ENCODE assay signal across 20 cellular contexts in genomic region chr11:8693555-8693954, GRCh38. TPM values are rescaled to one million over a fixed set of nuclear protein-coding genes. Genes with fewer than 3 reads are reported as not detected.
DNase-seq lines count a peak whose midpoint lies in the region; TF ChIP-seq lines count a peak whose summit lies in the region.
"Had no signal": no experiment of that assay in that cellular context is flagged by ENCODE, and none has a peak within 500 bp of the region (broad histone marks: within the 10 kb centered on the region; RNA-seq: fewer than 3 reads in every experiment).

No MANE protein-coding gene starts in this region.

- H3K23ac ChIP-seq in H9 (ENCODE audit: insufficient read length, low read depth, low read length): no peak overlapping the region

- H2BK20ac ChIP-seq in H9 (ENCODE audit: low read depth, low read length, poor library complexity, severe bottlenecking): no peak overlapping the region

- H3K27me3 ChIP-seq in ACC112 (ENCODE audit: insufficient read depth, low read length) (no peaks in the 10 kb centered on the region), H9 (ENCODE audit: insufficient read depth, low read length) (no peaks in the 10 kb centered on the region)
- H3K27me3 ChIP-seq: thyroid gland had no signal

- H3K23me2 ChIP-seq in H9 (ENCODE audit: insufficient read length, low read depth, low read length, poor library complexity, severe bottlenecking): no peaks in the 10 kb centered on the region

- H3K9me3 ChIP-seq in H9 (ENCODE audit: control insufficient read depth, low read depth, low read length): no peaks in the 10 kb centered on the region
- H3K9me3 ChIP-seq: prostate gland, thyroid gland had no signal

- H3K4me2 ChIP-seq in H9 (ENCODE audit: insufficient read depth, insufficient read length, low read length): no peak overlapping the region

- no peak overlapping the region for H3K9ac ChIP-seq in H9 (ENCODE audit: extremely low read depth, insufficient read length, low read length)

- no peak overlapping the region for H3T11ph ChIP-seq in H9 (ENCODE audit: low read length)

- no peak overlapping the region for H3K56ac ChIP-seq in H9 (ENCODE audit: insufficient read length, low read depth, low read length)

- no peak overlapping the region for H2BK15ac ChIP-seq in H9 (ENCODE audit: low read depth, low read length)

- H3K36me3 ChIP-seq in ACC112 (ENCODE audit: insufficient read depth, low read length): peaks cover 31% of the 10 kb centered on the region

- no peak overlapping the region for H4K5ac ChIP-seq in H9 (ENCODE audit: insufficient read length, low read depth, low read length)

- no peak for DNase-seq in H9
- DNase-seq in mesenteric fat pad (ENCODE audit: low spot score): peak; percentile 49
- no peak for DNase-seq in GM03348 (ENCODE audit: low spot score)
- no peak for DNase-seq in NCI-H2107 (lab: John Stamatoyannopoulos, UW)
- DNase-seq in T-helper 2 cell treated with Interferon-gamma antibody and Interleukin-4, amounts not matched to agents 5 μg/mL and 100 μg/mL, for 36 hours (ENCODE audit: low spot score): no peak
- no peak for DNase-seq in NK-92 treated with Interleukin-12 subunit alpha and Interleukin-12 subunit beta, amount 100 ng/mL, for 24 hours (lab: John Stamatoyannopoulos, UW)
- DNase-seq: activated CD4-positive, alpha-beta T cell treated with anti-CD3 and anti-CD28 coated beads, Interleukin-2, amount 10 ng/mL, durations not matched to agents 7 days and 5 days; activated naive CD4-positive, alpha-beta T cell treated with anti-CD3 and anti-CD28 coated beads for 36 hours; CD8-positive, alpha-beta memory T cell; DMS79 treated with DMSO at 0.1 percent for 48 hours; midbrain; NCI-H1048; NCI-H2029; SHP77; stimulated activated CD8-positive, alpha-beta memory T cell treated with anti-CD3 and anti-CD28 coated beads, Interleukin-4, amount 100 ng/mL, for 48 hours; thyroid gland had no signal

- H3K79me2 ChIP-seq in ACC112 (ENCODE audit: control insufficient read depth, insufficient read depth, low read length, unreplicated experiment): peaks cover 14% of the 10 kb centered on the region
- no peaks in the 10 kb centered on the region; the same call in 1 of the 2 replicates for H3K79me2 ChIP-seq in H9 (ENCODE audit: insufficient read depth, low read length)

- H3K14ac ChIP-seq in H9 (ENCODE audit: insufficient read depth, low read length): no peak overlapping the region

- no peaks in the 10 kb centered on the region; the same call in 1 of the 2 replicates for H3K27me3 Mint-ChIP-seq in H9 (ENCODE audit: low read depth)
- H3K27me3 Mint-ChIP-seq in T-helper 2 cell treated with Interferon-gamma antibody and Interleukin-4, amounts not matched to agents 5 μg/mL and 100 μg/mL, for 36 hours (ENCODE audit: low read depth): no peaks in the 10 kb centered on the region
- H3K27me3 Mint-ChIP-seq: activated CD4-positive, alpha-beta T cell treated with anti-CD3 and anti-CD28 coated beads, Interleukin-2, amount 10 ng/mL, durations not matched to agents 7 days and 5 days; CD8-positive, alpha-beta memory T cell had no signal

- H4K20me1 ChIP-seq in H9 (ENCODE audit: control insufficient read depth, insufficient read depth, insufficient read length): no peaks in the 10 kb centered on the region

- peaks cover 36 to 42% of the 10 kb centered on the region in 2 experiments for H3K4me1 Mint-ChIP-seq in H9
- H3K4me1 Mint-ChIP-seq in T-helper 2 cell treated with Interferon-gamma antibody and Interleukin-4, amounts not matched to agents 5 μg/mL and 100 μg/mL, for 36 hours (ENCODE audit: low read depth): peaks cover 19% of the 10 kb centered on the region

- H2BK120ac ChIP-seq in H9 (ENCODE audit: low read depth, low read length, poor library complexity, severe bottlenecking): no peak overlapping the region

- H3K4me3 Mint-ChIP-seq in H9: no peak overlapping the region
- H3K4me3 Mint-ChIP-seq in T-helper 2 cell treated with Interferon-gamma antibody and Interleukin-4, amounts not matched to agents 5 μg/mL and 100 μg/mL, for 36 hours: no peak overlapping the region
- H3K4me3 Mint-ChIP-seq: activated CD4-positive, alpha-beta T cell treated with anti-CD3 and anti-CD28 coated beads, Interleukin-2, amount 10 ng/mL, durations not matched to agents 7 days and 5 days; activated naive CD4-positive, alpha-beta T cell treated with anti-CD3 and anti-CD28 coated beads for 36 hours; nephron had no signal

- TF ChIP-seq CTCF in H9 (conservative IDR thresholded peaks at IDR 0.05): no peak

- H2AFZ ChIP-seq in ACC112 (ENCODE audit: low read length, unreplicated experiment): no peak overlapping the region
- H2AFZ ChIP-seq in H9 (ENCODE audit: low read length): no peak overlapping the region

- H2BK5ac ChIP-seq in H9 (ENCODE audit: insufficient read length, low read length): no peak overlapping the region

- no peaks in the 10 kb centered on the region for H3K79me1 ChIP-seq in H9 (ENCODE audit: insufficient read depth, low read depth, low read length, poor library complexity, severe bottlenecking)

- H3K27ac ChIP-seq in ACC112 (ENCODE audit: low read depth, low read length) (peak overlapping the region; percentile 87), H9 (ENCODE audit: insufficient read length, low read depth, low read length) (no peak overlapping the region), cingulate gyrus (ENCODE audit: low read depth, low read length) (peak overlapping the region; percentile 55)
- H3K27ac ChIP-seq: prostate gland, thyroid gland had no signal

- no peak overlapping the region for H3K4ac ChIP-seq in H9 (ENCODE audit: low read depth, low read length)

- peaks cover 46 to 84% (median 70%) of the 10 kb centered on the region in 3 experiments for H3K36me3 Mint-ChIP-seq in H9 (ENCODE audit: insufficient read depth in 1 of 3, low read depth in 3 of 3)
- H3K36me3 Mint-ChIP-seq in T-helper 2 cell treated with Interferon-gamma antibody and Interleukin-4, amounts not matched to agents 5 μg/mL and 100 μg/mL, for 36 hours (ENCODE audit: low read depth): peaks cover 26% of the 10 kb centered on the region

- H3K4me3 ChIP-seq in ACC112 (ENCODE audit: low read depth, low read length): peak overlapping the region; percentile 39; the same call in 1 of the 2 replicates
- H3K4me3 ChIP-seq: prostate gland, thyroid gland had no signal

- H3K27ac Mint-ChIP-seq in H9: peak overlapping the region; percentile 17 to 87 (median 75); a peak in 3 of 7 replicates
- no peak overlapping the region for H3K27ac Mint-ChIP-seq in T-helper 2 cell treated with Interferon-gamma antibody and Interleukin-4, amounts not matched to agents 5 μg/mL and 100 μg/mL, for 36 hours
- H3K27ac Mint-ChIP-seq: activated CD4-positive, alpha-beta T cell treated with anti-CD3 and anti-CD28 coated beads, Interleukin-2, amount 10 ng/mL, durations not matched to agents 7 days and 5 days; activated naive CD4-positive, alpha-beta T cell treated with anti-CD3 and anti-CD28 coated beads for 36 hours; CD8-positive, alpha-beta memory T cell; nephron had no signal

- H4K8ac ChIP-seq in H9 (replicated peaks; ENCODE audit: insufficient read length, low read depth, low read length): no peak overlapping the region

- no CpG with 5 or more reads among the region's 7 CpGs for WGBS in H9 (ENCODE audit: extremely low coverage, insufficient read length, low lambda C conversion rate)

- no peak overlapping the region for H4K91ac ChIP-seq in H9 (ENCODE audit: insufficient read length, low read depth, low read length)

- H3K18ac ChIP-seq in H9 (ENCODE audit: insufficient read length, low read depth, low read length): no peak overlapping the region

- H2AK5ac ChIP-seq in H9 (ENCODE audit: insufficient read length, low read length): no peak overlapping the region

- H2BK12ac ChIP-seq in H9 (ENCODE audit: insufficient read length, low read depth, low read length): no peak overlapping the region

- H3K9me3 Mint-ChIP-seq in H9: no peaks in the 10 kb centered on the region; a peak in 1 of 5 replicates
- no peaks in the 10 kb centered on the region for H3K9me3 Mint-ChIP-seq in T-helper 2 cell treated with Interferon-gamma antibody and Interleukin-4, amounts not matched to agents 5 μg/mL and 100 μg/mL, for 36 hours
- H3K9me3 Mint-ChIP-seq: activated CD4-positive, alpha-beta T cell treated with anti-CD3 and anti-CD28 coated beads, Interleukin-2, amount 10 ng/mL, durations not matched to agents 7 days and 5 days; activated naive CD4-positive, alpha-beta T cell treated with anti-CD3 and anti-CD28 coated beads for 36 hours; CD8-positive, alpha-beta memory T cell; nephron had no signal

- H3K4me1 ChIP-seq in ACC112 (ENCODE audit: control insufficient read depth, insufficient read depth, low read length, unreplicated experiment) (peaks cover 31% of the 10 kb centered on the region), H9 (ENCODE audit: insufficient read depth, low read length) (peaks cover 7% of the 10 kb centered on the region; the same call in 1 of the 2 replicates)
- H3K4me1 ChIP-seq: prostate gland had no signal

RNA-seq across cellular contexts. Expression of gene RPL27A, which starts 11.0 kb away (rescaled TPM):
- 1,150 and 1,152 TPM in 2 replicates for total RNA-seq in H9 (2021)
- 653 TPM for total RNA-seq in mesenteric fat pad

RNA-seq across cellular contexts. Expression of gene TRIM66, which starts 11.1 kb away (rescaled TPM):
- total RNA-seq in H9 (2021): 2.0 and 2.1 TPM in 2 replicates
- total RNA-seq in mesenteric fat pad: 7.8 TPM
